In genomic region chr1:6882414-6882813, GRCh38 we compare ENCODE assay signal across 34 cellular contexts.
"Had no signal": no experiment of that assay in that cellular context is flagged by ENCODE, and none has a peak within 500 bp of the region (broad histone marks: within the 10 kb centered on the region; RNA-seq: fewer than 3 reads in every experiment).

No MANE protein-coding gene starts in this region.

- H3K4me3 ChIP-seq: MG63 had no signal

- H3K9me3 ChIP-seq: MG63 had no signal

- H3K27me3 ChIP-seq: MG63 had no signal

- H3K36me3 ChIP-seq: MG63 had no signal

- DNase-seq: Karpas-422, Kasumi-1, MG63, MM.1S, MV-4-11, NCI-H1048, NCI-H1092, NCI-H1092 treated with DMSO at 0.1 percent for 48 hours, NCI-H1105, NCI-H1105 treated with DMSO at 0.1 percent for 48 hours, NCI-H1417, NCI-H1417 treated with DMSO at 0.1 percent for 48 hours, NCI-H1436, NCI-H1436 treated with DMSO at 0.1 percent for 48 hours, NCI-H146, NCI-H1694, NCI-H1694 treated with DMSO at 0.1 percent for 48 hours, NCI-H187, NCI-H187 treated with DMSO at 0.1 percent for 48 hours, NCI-H1930, NCI-H2029, NCI-H2029 treated with DMSO at 0.1 percent for 48 hours, NCI-H2081, NCI-H2081 treated with DMSO at 0.1 percent for 48 hours, NCI-H2107, NCI-H2171, NCI-H2171 treated with DMSO at 0.1 percent for 48 hours, NCI-H2227 treated with DMSO at 0.1 percent for 48 hours, NCI-H226, NCI-H345, NCI-H446, NCI-H446 treated with DMSO at 0.1 percent for 48 hours, NCI-H510A, NCI-H510A treated with DMSO at 0.1 percent for 48 hours had no signal
